In the genomic region with DNA sequence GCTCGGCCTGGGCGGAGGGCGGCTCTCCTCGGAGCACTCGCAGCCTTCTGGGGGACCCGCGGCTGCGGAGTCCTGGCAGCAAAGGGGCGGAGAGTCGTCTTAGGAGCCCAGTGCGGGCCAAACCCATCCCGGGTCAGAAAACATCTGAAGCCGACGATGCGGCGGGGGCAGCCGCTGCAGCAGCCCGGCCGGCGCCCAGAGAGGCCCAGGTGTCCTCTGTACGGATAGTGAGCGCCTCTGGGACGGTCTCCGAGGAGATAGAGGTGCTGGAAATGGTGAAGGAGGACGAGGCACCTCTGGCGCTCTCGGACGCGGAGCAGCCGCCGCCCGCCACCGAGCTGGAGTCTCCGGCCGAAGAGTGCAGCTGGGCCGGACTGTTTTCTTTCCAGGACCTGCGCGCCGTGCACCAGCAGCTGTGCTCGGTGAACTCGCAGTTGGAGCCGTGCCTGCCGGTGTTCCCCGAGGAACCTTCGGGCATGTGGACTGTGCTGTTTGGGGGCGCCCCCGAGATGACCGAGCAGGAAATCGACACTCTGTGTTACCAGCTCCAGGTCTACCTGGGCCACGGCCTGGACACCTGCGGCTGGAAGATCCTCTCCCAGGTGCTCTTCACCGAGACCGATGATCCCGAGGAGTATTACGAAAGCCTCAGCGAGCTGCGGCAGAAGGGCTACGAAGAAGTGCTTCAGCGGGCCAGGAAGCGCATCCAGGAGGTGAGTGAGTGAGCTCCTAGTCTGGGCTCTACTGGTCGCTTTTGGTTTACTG, we compare ENCODE assay signal across 8 cellular contexts. TPM values are rescaled to one million over a fixed set of nuclear protein-coding genes. Genes with fewer than 3 reads are reported as not detected.
DNase-seq lines count a peak whose midpoint lies in the region; ATAC-seq and TF ChIP-seq lines count a peak whose summit lies in the region.

No MANE protein-coding gene starts in this region.

- ATAC-seq in GM21529 (IDR thresholded peaks at IDR 0.05; ENCODE audit: unreplicated experiment): peak; percentile 32
- ATAC-seq in HG03139 (IDR thresholded peaks at IDR 0.05; ENCODE audit: unreplicated experiment): no peak

- peak overlapping the region; percentile 88 for H3K4me3 ChIP-seq in kidney epithelial cell (ENCODE audit: low read depth, low read length)

- H3K27ac ChIP-seq in VCaP: peak overlapping the region; percentile 98
- peak overlapping the region; percentile 58 for H3K27ac ChIP-seq in caudate nucleus (ENCODE audit: low read depth, low read length)

- H3K36me3 ChIP-seq in kidney epithelial cell (ENCODE audit: control insufficient read depth, insufficient read depth, low read length): no peaks in the 10 kb centered on the region

- peak; percentile 27 for DNase-seq in COR-L47 (lab: John Stamatoyannopoulos, UW)
- peak; percentile 18 for DNase-seq in LHCN-M2 (ENCODE audit: low read depth)
- peak in 17 of 61 donors; percentile 4 to 81 (median 24) for DNase-seq in caudate nucleus (lab: John Stamatoyannopoulos, UW)
- DNase-seq in kidney epithelial cell (ENCODE audit: low read depth): no peak
- peak in 3 of 4 experiments; percentile 8 to 17 (median 17) for DNase-seq in stimulated activated CD4-positive, alpha-beta T cell treated with anti-CD3 and anti-CD28 coated beads, Interleukin-1b, Interleukin-23, amount 100 ng/mL, for 24 hours (ENCODE audit: low read depth in 4 of 4, low spot score in 1 of 4)

- TF ChIP-seq CTCF in VCaP (conservative IDR thresholded peaks at IDR 0.05): no peak
- no peak for TF ChIP-seq CTCF in kidney epithelial cell (IDR thresholded peaks at IDR 0.05; ENCODE audit: insufficient read depth, low read length, poor library complexity, severe bottlenecking)

- H3K27me3 ChIP-seq in kidney epithelial cell (ENCODE audit: control insufficient read depth, insufficient read depth, low read length): no peaks in the 10 kb centered on the region

RNA-seq across cellular contexts. Expression of a gene that starts 1.2 kb away (rescaled TPM):
- total RNA-seq in LHCN-M2 (2014; rRNA removed) (3.1 and 4.7 TPM in 2 replicates), kidney epithelial cell (12.5 and 13.0 TPM in 2 replicates)
- 1.1 TPM for polyA plus RNA-seq in LHCN-M2 (2012)
